ENCODE assay signal across 16 cellular contexts in the genomic region with DNA sequence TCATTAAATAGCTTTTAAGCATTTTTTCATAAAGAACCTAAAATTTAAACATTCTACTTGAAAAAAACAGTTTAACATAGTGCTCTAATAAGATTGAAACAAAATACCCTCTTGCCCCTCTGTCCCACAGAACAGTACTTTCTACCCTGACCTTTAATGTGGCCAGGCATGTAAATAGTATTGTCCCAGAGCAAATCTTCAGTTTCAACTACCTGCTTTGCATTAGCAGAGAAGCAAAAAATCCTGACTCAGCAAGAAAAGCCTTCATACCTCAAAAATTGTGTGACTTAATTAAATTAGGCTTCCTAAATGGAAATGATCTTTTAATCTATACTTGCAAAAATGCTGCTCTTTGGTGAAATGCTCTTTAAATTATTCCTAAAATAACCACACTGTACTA.
DNase-seq lines count a peak whose midpoint lies in the region; ATAC-seq and TF ChIP-seq lines count a peak whose summit lies in the region.
"Had no signal": no experiment of that assay in that cellular context is flagged by ENCODE, and none has a peak within 500 bp of the region (broad histone marks: within the 10 kb centered on the region; RNA-seq: fewer than 3 reads in every experiment).

No MANE protein-coding gene starts in this region.

- peak overlapping the region; percentile 16; the same call in 1 of the 2 replicates for H3K4me2 ChIP-seq in GM23338
- H3K4me2 ChIP-seq: PC-9 had no signal

- H3K4me3 ChIP-seq in GM23338 (no peak overlapping the region), liver (ENCODE audit: low read depth in 1 of 3, low read length in 3 of 3) (no peak overlapping the region), aorta (ENCODE audit: low read length in 2 of 2) (no peak overlapping the region)
- H3K4me3 ChIP-seq: GM23248, PC-9, SK-N-MC had no signal

- peaks cover 33% of the 10 kb centered on the region for H3K4me1 Mint-ChIP-seq in GM23338

- H3F3A ChIP-seq in GM23338 (replicated peaks; ENCODE audit: low read depth): no peaks in the 10 kb centered on the region

- no peak overlapping the region for H2AFZ ChIP-seq in GM23338
- H2AFZ ChIP-seq: GM23248, PC-9 had no signal

- no peaks in the 10 kb centered on the region; the same call in 2 of the 3 replicates for H3K36me3 Mint-ChIP-seq in GM23338 (ENCODE audit: low read depth)

- TF ChIP-seq RAD21 in liver (IDR thresholded peaks at IDR 0.05): no peak

- no peak overlapping the region for H3K27ac ChIP-seq in GM23338 (ENCODE audit: low read depth)
- H3K27ac ChIP-seq in liver (ENCODE audit: low read depth in 1 of 2, low read length in 2 of 2): no peak overlapping the region
- H3K27ac ChIP-seq in aorta (ENCODE audit: low read depth in 1 of 2, low read length in 2 of 2): no peak overlapping the region
- H3K27ac ChIP-seq: GM23248, PC-9, SK-N-MC had no signal

- peaks cover 46% of the 10 kb centered on the region for H3K4me1 ChIP-seq in GM23338 (ENCODE audit: insufficient read depth)
- no peaks in the 10 kb centered on the region for H3K4me1 ChIP-seq in liver (ENCODE audit: control insufficient read depth in 4 of 4, insufficient read depth in 4 of 4, low read length in 3 of 4)
- H3K4me1 ChIP-seq in aorta (ENCODE audit: control insufficient read depth in 1 of 2, insufficient read depth in 2 of 2, low read length in 2 of 2): no peaks in the 10 kb centered on the region

- no peaks in the 10 kb centered on the region for H3K36me3 ChIP-seq in GM23338 (ENCODE audit: insufficient read depth)
- no peaks in the 10 kb centered on the region for H3K36me3 ChIP-seq in liver (ENCODE audit: control insufficient read depth in 4 of 4, insufficient read depth in 3 of 4, low read depth in 1 of 4, low read length in 3 of 4)
- H3K36me3 ChIP-seq in aorta (ENCODE audit: control insufficient read depth in 1 of 2, insufficient read depth in 2 of 2, low read length in 1 of 2): no peaks in the 10 kb centered on the region

- no peaks in the 10 kb centered on the region for H3K79me2 ChIP-seq in GM23338 (replicated peaks; ENCODE audit: insufficient read depth)

- H3K27me3 Mint-ChIP-seq in GM23338 (ENCODE audit: insufficient read depth, low read depth, poor library complexity): peaks cover 2% of the 10 kb centered on the region
- H3K27me3 Mint-ChIP-seq: CD8-positive, alpha-beta memory T cell; IgD-negative memory B cell had no signal

- H3K4me3 Mint-ChIP-seq in GM23338: no peak overlapping the region
- H3K4me3 Mint-ChIP-seq: CD8-positive, alpha-beta memory T cell had no signal

- H3K9me2 ChIP-seq in GM23338 (ENCODE audit: insufficient read depth): peaks cover 23% of the 10 kb centered on the region

- no peak overlapping the region for H3K27ac Mint-ChIP-seq in GM23338

- no peak overlapping the region for H3K9ac ChIP-seq in liver (ENCODE audit: low read depth in 1 of 2, low read length in 2 of 2)
- H3K9ac ChIP-seq: GM23248 had no signal

- no peaks in the 10 kb centered on the region for H4K20me1 ChIP-seq in GM23338 (replicated peaks; ENCODE audit: insufficient read depth)

- H3K9me3 ChIP-seq in liver (ENCODE audit: control insufficient read depth in 4 of 4, low read length in 3 of 4): no peaks in the 10 kb centered on the region
- H3K9me3 ChIP-seq in aorta (ENCODE audit: control insufficient read depth, low read length): no peaks in the 10 kb centered on the region

- ATAC-seq in GM23338: no peak
- no peak for ATAC-seq in aorta (ENCODE audit: low FRiP score)

- H3K27me3 ChIP-seq in GM23338 (ENCODE audit: insufficient read depth): no peaks in the 10 kb centered on the region
- H3K27me3 ChIP-seq in liver (ENCODE audit: control insufficient read depth in 4 of 4, insufficient read depth in 4 of 4, low read length in 3 of 4): no peaks in the 10 kb centered on the region
- no peaks in the 10 kb centered on the region for H3K27me3 ChIP-seq in aorta (ENCODE audit: control insufficient read depth in 1 of 2, insufficient read depth in 2 of 2, low read length in 1 of 2)

- intact Hi-C loops in aorta (cut with DNase I): no loop called here

- in situ Hi-C loops in GM13976 (cut with MboI; ENCODE audit: low sequenced_read_pairs, unreplicated experiment) (no loop called here), ACHN (cut with HindIII; ENCODE audit: low pct_ligation_motif_present, low pct_unique_long_range_greater_than_20kb, low sequenced_read_pairs) (loop anchor here (25.0 kb wide), 1 partner anchor 474 kb away; no protein-coding TSS in a partner anchor)

- DNase-seq in GM13976 (ENCODE audit: low spot score) (peak; percentile 18), GM23338 (ENCODE audit: low spot score) (no peak), NCI-H526 treated with DMSO at 0.1 percent for 48 hours (lab: John Stamatoyannopoulos, UW) (peak; percentile 6), ACHN (no peak), iPS-NIHi11 (ENCODE audit: low spot score) (no peak), aorta (no peak)
- DNase-seq: CD8-positive, alpha-beta memory T cell; DND-41; GDM1; GM23248; NCI-H446; NCI-H748 treated with DMSO at 0.1 percent for 48 hours had no signal

- TF ChIP-seq CTCF in GM13976 (IDR thresholded peaks at IDR 0.05; ENCODE audit: borderline replicate concordance, control extremely low read depth, extremely low read depth, insufficient read depth, missing control alignments): no peak
- no peak for TF ChIP-seq CTCF in GM23338 (conservative IDR thresholded peaks at IDR 0.05; ENCODE audit: low read depth in 2 of 2)
- no peak for TF ChIP-seq CTCF in liver (IDR thresholded peaks at IDR 0.05; ENCODE audit: low read depth, low read length, missing input control)

- H3K9me3 Mint-ChIP-seq in GM23338: 0 out of 3 replicates have a peak, but pooled peaks cover 3% of the 10 kb centered on the region
- H3K9me3 Mint-ChIP-seq: IgD-negative memory B cell had no signal

TF ChIP-seq in liver, 16 proteins besides CTCF, POLR2A, EP300 and RAD21:
- no peak for TF ChIP-seq FOXA2 (IDR thresholded peaks at IDR 0.05)
- no peak for TF ChIP-seq TAF1 (conservative IDR thresholded peaks at IDR 0.05)
- TF ChIP-seq, protein P1, sequence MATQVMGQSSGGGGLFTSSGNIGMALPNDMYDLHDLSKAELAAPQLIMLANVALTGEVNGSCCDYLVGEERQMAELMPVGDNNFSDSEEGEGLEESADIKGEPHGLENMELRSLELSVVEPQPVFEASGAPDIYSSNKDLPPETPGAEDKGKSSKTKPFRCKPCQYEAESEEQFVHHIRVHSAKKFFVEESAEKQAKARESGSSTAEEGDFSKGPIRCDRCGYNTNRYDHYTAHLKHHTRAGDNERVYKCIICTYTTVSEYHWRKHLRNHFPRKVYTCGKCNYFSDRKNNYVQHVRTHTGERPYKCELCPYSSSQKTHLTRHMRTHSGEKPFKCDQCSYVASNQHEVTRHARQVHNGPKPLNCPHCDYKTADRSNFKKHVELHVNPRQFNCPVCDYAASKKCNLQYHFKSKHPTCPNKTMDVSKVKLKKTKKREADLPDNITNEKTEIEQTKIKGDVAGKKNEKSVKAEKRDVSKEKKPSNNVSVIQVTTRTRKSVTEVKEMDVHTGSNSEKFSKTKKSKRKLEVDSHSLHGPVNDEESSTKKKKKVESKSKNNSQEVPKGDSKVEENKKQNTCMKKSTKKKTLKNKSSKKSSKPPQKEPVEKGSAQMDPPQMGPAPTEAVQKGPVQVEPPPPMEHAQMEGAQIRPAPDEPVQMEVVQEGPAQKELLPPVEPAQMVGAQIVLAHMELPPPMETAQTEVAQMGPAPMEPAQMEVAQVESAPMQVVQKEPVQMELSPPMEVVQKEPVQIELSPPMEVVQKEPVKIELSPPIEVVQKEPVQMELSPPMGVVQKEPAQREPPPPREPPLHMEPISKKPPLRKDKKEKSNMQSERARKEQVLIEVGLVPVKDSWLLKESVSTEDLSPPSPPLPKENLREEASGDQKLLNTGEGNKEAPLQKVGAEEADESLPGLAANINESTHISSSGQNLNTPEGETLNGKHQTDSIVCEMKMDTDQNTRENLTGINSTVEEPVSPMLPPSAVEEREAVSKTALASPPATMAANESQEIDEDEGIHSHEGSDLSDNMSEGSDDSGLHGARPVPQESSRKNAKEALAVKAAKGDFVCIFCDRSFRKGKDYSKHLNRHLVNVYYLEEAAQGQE (IDR thresholded peaks at IDR 0.05): no peak
- no peak for TF ChIP-seq GABPA (IDR thresholded peaks at IDR 0.05 in 1 of 2, conservative IDR thresholded peaks at IDR 0.05 in 1 of 2)
- no peak for TF ChIP-seq JUND (IDR thresholded peaks at IDR 0.05)
- no peak for TF ChIP-seq NR2F2 (IDR thresholded peaks at IDR 0.05)
- peak in 1 of 2 donors; percentile 29 for TF ChIP-seq RXRA (IDR thresholded peaks at IDR 0.05)
- TF ChIP-seq FOXA1 (IDR thresholded peaks at IDR 0.05): no peak
- TF ChIP-seq HNF4A (conservative IDR thresholded peaks at IDR 0.05): peak; percentile 51 to 81
- no peak for TF ChIP-seq YY1 (IDR thresholded peaks at IDR 0.05)
- TF ChIP-seq, protein P2, sequence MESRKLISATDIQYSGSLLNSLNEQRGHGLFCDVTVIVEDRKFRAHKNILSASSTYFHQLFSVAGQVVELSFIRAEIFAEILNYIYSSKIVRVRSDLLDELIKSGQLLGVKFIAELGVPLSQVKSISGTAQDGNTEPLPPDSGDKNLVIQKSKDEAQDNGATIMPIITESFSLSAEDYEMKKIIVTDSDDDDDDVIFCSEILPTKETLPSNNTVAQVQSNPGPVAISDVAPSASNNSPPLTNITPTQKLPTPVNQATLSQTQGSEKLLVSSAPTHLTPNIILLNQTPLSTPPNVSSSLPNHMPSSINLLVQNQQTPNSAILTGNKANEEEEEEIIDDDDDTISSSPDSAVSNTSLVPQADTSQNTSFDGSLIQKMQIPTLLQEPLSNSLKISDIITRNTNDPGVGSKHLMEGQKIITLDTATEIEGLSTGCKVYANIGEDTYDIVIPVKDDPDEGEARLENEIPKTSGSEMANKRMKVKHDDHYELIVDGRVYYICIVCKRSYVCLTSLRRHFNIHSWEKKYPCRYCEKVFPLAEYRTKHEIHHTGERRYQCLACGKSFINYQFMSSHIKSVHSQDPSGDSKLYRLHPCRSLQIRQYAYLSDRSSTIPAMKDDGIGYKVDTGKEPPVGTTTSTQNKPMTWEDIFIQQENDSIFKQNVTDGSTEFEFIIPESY (IDR thresholded peaks at IDR 0.05): no peak
- no peak for TF ChIP-seq EGR1 (IDR thresholded peaks at IDR 0.05; ENCODE audit: low read depth in 2 of 2)

Comparison
In these comparisons a context has a peak if more than half of its experiments do, and no peak if none do; other contexts are left out.
1. DNase-seq: peak in GM13976 (single experiment) and NCI-H526 treated with DMSO at 0.1 percent for 48 hours (single experiment); none in GM23338 (single experiment), ACHN (single experiment), iPS-NIHi11 (single experiment) and aorta (0 of 2).